17 cellular contexts compared by ENCODE assay signal in the genomic region with DNA sequence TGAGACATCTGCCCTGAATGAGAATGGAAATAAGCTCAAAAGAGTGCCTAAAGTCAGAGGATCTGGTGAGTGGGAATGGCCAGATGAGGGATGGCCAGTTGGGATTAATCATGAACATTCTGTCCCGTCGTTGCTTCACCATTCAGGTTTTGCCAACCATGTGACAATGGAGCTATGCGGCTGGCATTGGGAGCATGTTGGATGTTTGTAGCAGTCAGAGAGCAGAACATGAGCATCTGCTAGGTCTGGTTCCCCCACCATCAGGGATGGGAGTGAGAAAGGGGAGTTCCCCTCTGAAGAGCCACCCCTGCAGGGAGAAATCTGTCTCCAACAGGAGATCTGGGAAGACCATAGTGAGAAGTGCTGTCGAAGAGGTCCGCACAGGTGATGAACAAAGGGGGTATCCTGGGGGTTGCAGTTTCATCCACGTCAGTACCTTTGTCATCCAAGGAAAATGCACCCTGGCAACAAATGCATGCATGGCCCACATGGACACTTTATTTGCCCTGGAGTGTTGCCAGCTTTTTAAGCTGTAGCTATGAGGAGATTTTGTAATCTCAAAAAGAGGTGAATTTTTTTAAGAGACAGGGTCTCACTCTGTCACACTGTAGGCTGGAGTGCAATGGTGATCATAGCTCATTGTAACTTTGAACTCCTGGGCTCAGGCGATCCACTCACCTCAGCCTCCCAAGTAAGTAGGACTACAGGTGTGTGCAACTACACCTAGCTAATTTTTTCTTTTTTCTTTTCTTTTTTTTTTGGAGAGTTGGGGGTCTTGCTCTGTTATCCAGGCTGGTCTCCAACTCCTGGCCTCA.
DNase-seq lines count a peak whose midpoint lies in the region; ATAC-seq and TF ChIP-seq lines count a peak whose summit lies in the region.
"Had no signal": no experiment of that assay in that cellular context is flagged by ENCODE, and none has a peak within 500 bp of the region (broad histone marks: within the 10 kb centered on the region; RNA-seq: fewer than 3 reads in every experiment).

No MANE protein-coding gene starts in this region.

- H3K27me3 Mint-ChIP-seq in central memory CD8-positive, alpha-beta T cell = no peaks in the 10 kb centered on the region
- H3K27me3 Mint-ChIP-seq in naive B cell (no peaks in the 10 kb centered on the region), HFFc6 (ENCODE audit: insufficient read depth) (peaks cover 5% of the 10 kb centered on the region)
- H3K27me3 Mint-ChIP-seq: brain had no signal

- H3K36me3 Mint-ChIP-seq in central memory CD8-positive, alpha-beta T cell (ENCODE audit: insufficient read depth) = peaks cover 2% of the 10 kb centered on the region
- H3K36me3 Mint-ChIP-seq in naive B cell = no peaks in the 10 kb centered on the region
- H3K36me3 Mint-ChIP-seq in HFFc6 (ENCODE audit: low read depth) = no peaks in the 10 kb centered on the region

- peaks cover 52% of the 10 kb centered on the region for H3K4me1 ChIP-seq in KMS-11 (ENCODE audit: low read depth, poor library complexity, severe bottlenecking)

- DNase-seq in DMS153 (lab: John Stamatoyannopoulos, UW) (peak; percentile 7), DMS153 treated with DMSO at 0.1 percent for 48 hours (lab: John Stamatoyannopoulos, UW; ENCODE audit: unreplicated experiment) (no peak), naive B cell (no peak), Kasumi-1 (lab: John Stamatoyannopoulos, UW) (no peak), HFFc6 (no peak), NCI-H2081 treated with DMSO at 0.1 percent for 48 hours (lab: John Stamatoyannopoulos, UW) (no peak)
- DNase-seq in central memory CD8-positive, alpha-beta T cell (ENCODE audit: low spot score in 2 of 2) = no peak
- DNase-seq: 8988T; activated CD4-positive, alpha-beta T cell treated with anti-CD3 and anti-CD28 coated beads for 4 hours; activated naive CD4-positive, alpha-beta T cell treated with anti-CD3 and anti-CD28 coated beads for 36 hours; activated T-cell treated with anti-CD3 and anti-CD28 coated beads for 4 hours; stimulated activated CD4-positive, alpha-beta T cell treated with anti-CD3 and anti-CD28 coated beads, Interleukin-4, amount 100 ng/mL, for 24 hours; trophoblast cell had no signal

- H3K27me3 ChIP-seq in KMS-11 (ENCODE audit: insufficient read depth, low read depth) = no peaks in the 10 kb centered on the region

- H3K4me3 ChIP-seq in KMS-11 (IDR thresholded peaks at IDR 0.05; ENCODE audit: insufficient read depth, low read depth, low read length) = no peak overlapping the region
- H3K4me3 ChIP-seq: GM12878, lung had no signal

- peak overlapping the region; percentile 50 for H3K4me2 ChIP-seq in KMS-11

- H3K4me1 Mint-ChIP-seq in central memory CD8-positive, alpha-beta T cell = peaks cover 16% of the 10 kb centered on the region
- peaks cover 55 to 80% (median 73%) of the 10 kb centered on the region in 3 donors for H3K4me1 Mint-ChIP-seq in naive B cell
- peaks cover 10% of the 10 kb centered on the region; the same call in 1 of the 2 replicates for H3K4me1 Mint-ChIP-seq in HFFc6 (ENCODE audit: low read depth)

- H3K9ac ChIP-seq in KMS-11 = peak overlapping the region; percentile 48

- peak overlapping the region; percentile 84 for H3K27ac ChIP-seq in KMS-11

- H2AFZ ChIP-seq in KMS-11 (ENCODE audit: low read depth) = no peak overlapping the region; the same call in 1 of the 2 replicates

- TF ChIP-seq CTCF in KMS-11 (conservative IDR thresholded peaks at IDR 0.05; ENCODE audit: low read depth, low read length) (no peak), HFFc6 (IDR thresholded peaks at IDR 0.05) (no peak)

- no peaks in the 10 kb centered on the region for H3K9me3 Mint-ChIP-seq in central memory CD8-positive, alpha-beta T cell
- H3K9me3 Mint-ChIP-seq in naive B cell = peaks cover 0 to 3% (median 0%) of the 10 kb centered on the region in 7 donors
- H3K9me3 Mint-ChIP-seq in HFFc6 = 0 out of 2 replicates have a peak, but pooled peaks cover 3% of the 10 kb centered on the region
- H3K9me3 Mint-ChIP-seq: activated naive CD4-positive, alpha-beta T cell treated with anti-CD3 and anti-CD28 coated beads for 36 hours had no signal

- no peaks in the 10 kb centered on the region for H4K20me1 ChIP-seq in KMS-11 (ENCODE audit: insufficient read depth)

- no peak for ATAC-seq in central memory CD8-positive, alpha-beta T cell (replicated peaks; ENCODE audit: extremely low read depth, poor library complexity, severe bottlenecking)
- ATAC-seq in naive B cell (ENCODE audit: low read depth in 2 of 2) = no peak

- H3K4me3 Mint-ChIP-seq in central memory CD8-positive, alpha-beta T cell = no peak overlapping the region
- H3K4me3 Mint-ChIP-seq in naive B cell (peak overlapping the region in 2 of 8 donors; percentile 50 to 71), HFFc6 (no peak overlapping the region)
- H3K4me3 Mint-ChIP-seq: activated naive CD4-positive, alpha-beta T cell treated with anti-CD3 and anti-CD28 coated beads for 36 hours; brain had no signal

- peaks cover 33% of the 10 kb centered on the region for H3K79me2 ChIP-seq in KMS-11 (ENCODE audit: insufficient read depth, low read depth)

- peak overlapping the region; percentile 71 for H3K27ac Mint-ChIP-seq in central memory CD8-positive, alpha-beta T cell (ENCODE audit: low read depth)
- H3K27ac Mint-ChIP-seq in naive B cell (peak overlapping the region; percentile 44 to 82 (median 74)), HFFc6 (no peak overlapping the region)
- H3K27ac Mint-ChIP-seq: activated naive CD4-positive, alpha-beta T cell treated with anti-CD3 and anti-CD28 coated beads for 36 hours had no signal

- H3K36me3 ChIP-seq in KMS-11 (ENCODE audit: insufficient read depth) = no peaks in the 10 kb centered on the region
